Comparison of ENCODE assay signal across 2 cellular contexts in genomic region chr10:87650838-87651237, GRCh38.
TF ChIP-seq lines count a peak whose summit lies in the region.

No MANE protein-coding gene starts in this region.

TF ChIP-seq in GM23338, 12 proteins besides CTCF, POLR2A, EP300 and RAD21 (continued from another document):
- TF ChIP-seq ZNF462 (CRISPR knock-in tag; IDR thresholded peaks at IDR 0.05), result no peak
- peak; percentile 6; the same call in 1 of the 2 replicates for TF ChIP-seq ZNF331 (CRISPR knock-in tag; IDR thresholded peaks at IDR 0.05; ENCODE audit: low read depth)
- no peak for TF ChIP-seq ZNF114 (CRISPR knock-in tag; IDR thresholded peaks at IDR 0.05)
TF ChIP-seq in GM23338: peak in this region for 1.

TF ChIP-seq in WTC11, 78 proteins besides CTCF, POLR2A, EP300 and RAD21 (continued from another document):
- TF ChIP-seq ZNF532 (CRISPR knock-in tag; IDR thresholded peaks at IDR 0.05; ENCODE audit: borderline replicate concordance), result peak; percentile 86
- no peak for TF ChIP-seq ZNF263 (CRISPR knock-in tag; IDR thresholded peaks at IDR 0.05; ENCODE audit: low read depth)
- peak; percentile 80; the same call in 1 of the 2 replicates for TF ChIP-seq ZNF396 (CRISPR knock-in tag; IDR thresholded peaks at IDR 0.05; ENCODE audit: borderline replicate concordance)
- no peak for TF ChIP-seq HMGA2 (CRISPR knock-in tag; IDR thresholded peaks at IDR 0.05)
- no peak for TF ChIP-seq E2F1 (CRISPR knock-in tag; IDR thresholded peaks at IDR 0.05)
- TF ChIP-seq ZSCAN18 (CRISPR knock-in tag; IDR thresholded peaks at IDR 0.05), result peak; percentile 91
- peak; percentile 48; the same call in 1 of the 2 replicates for TF ChIP-seq ZNF423 (CRISPR knock-in tag; IDR thresholded peaks at IDR 0.05)
- TF ChIP-seq GTF2I (CRISPR knock-in tag; conservative IDR thresholded peaks at IDR 0.05), result no peak
- TF ChIP-seq CBFB (CRISPR knock-in tag; IDR thresholded peaks at IDR 0.05; ENCODE audit: low read depth), result no peak
